ENCODE assay signal across 12 cellular contexts in genomic region chr18:48902856-48903601, GRCh38. TPM values are rescaled to one million over a fixed set of nuclear protein-coding genes. Genes with fewer than 3 reads are reported as not detected.
A peak's percentile ranks its signal among the peaks of the same experiment; 100 is the strongest.
DNase-seq lines count a peak whose midpoint lies in the region; ATAC-seq and TF ChIP-seq lines count a peak whose summit lies in the region.
"Had no signal": no experiment of that assay in that cellular context is flagged by ENCODE, and none has a peak within 500 bp of the region (broad histone marks: within the 10 kb centered on the region; RNA-seq: fewer than 3 reads in every experiment).

No MANE protein-coding gene starts in this region.

- H3K9me3 ChIP-seq in vagina = no peaks in the 10 kb centered on the region

- peaks cover 9% of the 10 kb centered on the region for H3K4me1 Mint-ChIP-seq in activated CD4-positive, alpha-beta T cell treated with anti-CD3 and anti-CD28 coated beads, Interleukin-2, amount 10 ng/mL, durations not matched to agents 7 days and 5 days
- H3K4me1 Mint-ChIP-seq in neural crest cell = no peaks in the 10 kb centered on the region

- ATAC-seq in HG03196 (IDR thresholded peaks at IDR 0.05; ENCODE audit: unreplicated experiment) = no peak
- no peak for ATAC-seq in GM21390 (IDR thresholded peaks at IDR 0.05; ENCODE audit: unreplicated experiment)
- ATAC-seq: natural killer cell had no signal

- TF ChIP-seq CTCF in fibroblast of villous mesenchyme (IDR thresholded peaks at IDR 0.05; ENCODE audit: insufficient read depth, low read depth, low read length) (no peak), neural crest cell (conservative IDR thresholded peaks at IDR 0.05) (no peak), vagina (IDR thresholded peaks at IDR 0.05) (no peak)

- peaks cover 22% of the 10 kb centered on the region for H3K4me1 ChIP-seq in vagina

- no peaks in the 10 kb centered on the region for H3K36me3 ChIP-seq in vagina

- no peak overlapping the region for H3K4me3 Mint-ChIP-seq in activated CD4-positive, alpha-beta T cell treated with anti-CD3 and anti-CD28 coated beads, Interleukin-2, amount 10 ng/mL, durations not matched to agents 7 days and 5 days
- no peak overlapping the region for H3K4me3 Mint-ChIP-seq in neural crest cell
- H3K4me3 Mint-ChIP-seq: natural killer cell had no signal

- H3K4me3 ChIP-seq in fibroblast of villous mesenchyme (ENCODE audit: low read depth, low read length) (no peak overlapping the region), vagina (no peak overlapping the region)

- DNase-seq in activated CD4-positive, alpha-beta T cell treated with anti-CD3 and anti-CD28 coated beads, Interleukin-2, amount 10 ng/mL, durations not matched to agents 7 days and 5 days = no peak
- DNase-seq in activated CD4-positive, alpha-beta T cell treated with anti-CD3 and anti-CD28 coated beads, Interleukin-2, amount 50 U/mL, for 4 hours = no peak
- DNase-seq in fibroblast of villous mesenchyme (ENCODE audit: low read depth) = peak; percentile 42
- DNase-seq in neural crest cell (ENCODE audit: low read depth, low spot score) = no peak
- DNase-seq in vagina (ENCODE audit: extremely low spot score in 2 of 2) = no peak
- DNase-seq in DMS 273 (lab: John Stamatoyannopoulos, UW; ENCODE audit: unreplicated experiment) = no peak
- DNase-seq: 8988T, natural killer cell, NCI-H2029, SW 1271 had no signal

- no peaks in the 10 kb centered on the region for H3K27me3 ChIP-seq in vagina

- peaks cover 19% of the 10 kb centered on the region for H3K9me3 Mint-ChIP-seq in activated CD4-positive, alpha-beta T cell treated with anti-CD3 and anti-CD28 coated beads, Interleukin-2, amount 10 ng/mL, durations not matched to agents 7 days and 5 days
- H3K9me3 Mint-ChIP-seq in neural crest cell = peaks cover 18% of the 10 kb centered on the region

- CTCF ChIA-PET in activated CD4-positive, alpha-beta T cell treated with anti-CD3 and anti-CD28 coated beads, Interleukin-2, amount 10 ng/mL, durations not matched to agents 7 days and 5 days (lab: Charles Lee) = no interaction called here

- POLR2A ChIA-PET in activated CD4-positive, alpha-beta T cell treated with anti-CD3 and anti-CD28 coated beads, Interleukin-2, amount 10 ng/mL, durations not matched to agents 7 days and 5 days (lab: Charles Lee) = no interaction called here

- intact Hi-C loops in vagina (cut with DNase I) = no loop called here

- peaks cover 13% of the 10 kb centered on the region for H3K27me3 Mint-ChIP-seq in activated CD4-positive, alpha-beta T cell treated with anti-CD3 and anti-CD28 coated beads, Interleukin-2, amount 10 ng/mL, durations not matched to agents 7 days and 5 days
- no peaks in the 10 kb centered on the region for H3K27me3 Mint-ChIP-seq in neural crest cell (ENCODE audit: low read depth)

- peak overlapping the region; percentile 79 for H3K27ac ChIP-seq in vagina

- H3K27ac Mint-ChIP-seq in activated CD4-positive, alpha-beta T cell treated with anti-CD3 and anti-CD28 coated beads, Interleukin-2, amount 10 ng/mL, durations not matched to agents 7 days and 5 days = peak overlapping the region; percentile 6
- peak overlapping the region; percentile 43 for H3K27ac Mint-ChIP-seq in neural crest cell (ENCODE audit: unreplicated experiment)
- H3K27ac Mint-ChIP-seq: natural killer cell had no signal

- H3K36me3 Mint-ChIP-seq in activated CD4-positive, alpha-beta T cell treated with anti-CD3 and anti-CD28 coated beads, Interleukin-2, amount 10 ng/mL, durations not matched to agents 7 days and 5 days (ENCODE audit: low read depth) = peaks cover 12% of the 10 kb centered on the region
- peaks cover 2% of the 10 kb centered on the region for H3K36me3 Mint-ChIP-seq in neural crest cell (ENCODE audit: low read depth)
- H3K36me3 Mint-ChIP-seq: natural killer cell had no signal

- TF ChIP-seq POLR2A in vagina (IDR thresholded peaks at IDR 0.05) = no peak

RNA-seq across cellular contexts. Expression of gene SMAD7, which starts 47.7 kb away (rescaled TPM):
- total RNA-seq in activated CD4-positive, alpha-beta T cell treated with anti-CD3 and anti-CD28 coated beads, Interleukin-2, amount 10 ng/mL, durations not matched to agents 7 days and 5 days = 10 to 100 TPM; 19.5 to 21.7 TPM
- total RNA-seq in fibroblast of villous mesenchyme (28.9 and 32.9 TPM in 2 replicates), neural crest cell (1.8 and 2.0 TPM in 2 replicates), vagina (34.1 TPM)
